1 cellular context compared by ENCODE assay signal in the genomic region with DNA sequence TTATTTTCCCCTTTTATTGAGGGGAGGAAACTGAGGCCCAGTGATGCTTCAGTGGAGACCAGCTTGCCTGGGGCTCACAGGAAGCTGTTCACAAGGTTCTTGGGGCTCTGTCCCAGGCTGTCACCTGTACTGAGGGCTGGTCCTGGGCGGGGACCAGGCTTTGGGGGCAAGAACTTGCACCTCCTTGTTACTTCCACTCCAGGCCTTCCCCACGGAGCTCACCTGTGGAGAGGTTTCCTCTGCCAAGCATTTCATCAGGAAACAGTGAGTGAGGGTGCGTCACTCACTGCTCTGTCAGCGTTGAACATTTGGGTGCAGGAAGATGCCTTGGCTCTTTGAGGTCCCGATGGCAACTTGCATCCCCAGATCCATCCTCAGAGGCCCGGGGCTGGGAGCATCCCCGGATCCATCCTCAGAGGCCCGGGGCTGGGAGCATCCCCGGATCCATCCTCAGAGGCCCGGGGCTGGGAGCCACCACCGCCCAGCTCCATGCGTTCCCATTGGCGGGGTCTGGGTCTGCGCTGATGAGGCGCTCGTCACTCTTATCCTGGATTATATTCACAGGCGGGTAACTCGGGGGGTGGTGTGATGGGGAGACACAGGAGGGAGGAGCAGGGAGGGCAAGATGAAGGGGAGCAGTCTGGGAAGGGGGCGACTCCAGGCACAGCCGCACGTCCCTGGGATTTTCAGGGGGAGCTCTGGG.
TF ChIP-seq lines count a peak whose summit lies in the region.

No MANE protein-coding gene starts in this region.

TF ChIP-seq in IMR-90, 13 proteins besides CTCF, POLR2A, EP300 and RAD21:
- no peak for TF ChIP-seq NFE2L2 (IDR thresholded peaks at IDR 0.05; ENCODE audit: low read depth, low read length)
- no peak for TF ChIP-seq RCOR1 (IDR thresholded peaks at IDR 0.05; ENCODE audit: insufficient replicate concordance, low read length)
- TF ChIP-seq, protein P1, sequence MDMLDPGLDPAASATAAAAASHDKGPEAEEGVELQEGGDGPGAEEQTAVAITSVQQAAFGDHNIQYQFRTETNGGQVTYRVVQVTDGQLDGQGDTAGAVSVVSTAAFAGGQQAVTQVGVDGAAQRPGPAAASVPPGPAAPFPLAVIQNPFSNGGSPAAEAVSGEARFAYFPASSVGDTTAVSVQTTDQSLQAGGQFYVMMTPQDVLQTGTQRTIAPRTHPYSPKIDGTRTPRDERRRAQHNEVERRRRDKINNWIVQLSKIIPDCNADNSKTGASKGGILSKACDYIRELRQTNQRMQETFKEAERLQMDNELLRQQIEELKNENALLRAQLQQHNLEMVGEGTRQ (IDR thresholded peaks at IDR 0.05; ENCODE audit: low read depth, low read length), result no peak
- no peak for TF ChIP-seq MXI1 (IDR thresholded peaks at IDR 0.05; ENCODE audit: borderline replicate concordance, low read depth, low read length)
- TF ChIP-seq CEBPB (IDR thresholded peaks at IDR 0.05; ENCODE audit: low read depth, low read length), result no peak
- TF ChIP-seq MAFK (IDR thresholded peaks at IDR 0.05; ENCODE audit: low read depth, low read length), result no peak
- no peak for TF ChIP-seq CHD1 (IDR thresholded peaks at IDR 0.05; ENCODE audit: low read depth, low read length)
- TF ChIP-seq BHLHE40 (IDR thresholded peaks at IDR 0.05; ENCODE audit: low read depth, low read length), result no peak
- no peak for TF ChIP-seq FOS (IDR thresholded peaks at IDR 0.05; ENCODE audit: low read depth, low read length)
- TF ChIP-seq, protein P2, sequence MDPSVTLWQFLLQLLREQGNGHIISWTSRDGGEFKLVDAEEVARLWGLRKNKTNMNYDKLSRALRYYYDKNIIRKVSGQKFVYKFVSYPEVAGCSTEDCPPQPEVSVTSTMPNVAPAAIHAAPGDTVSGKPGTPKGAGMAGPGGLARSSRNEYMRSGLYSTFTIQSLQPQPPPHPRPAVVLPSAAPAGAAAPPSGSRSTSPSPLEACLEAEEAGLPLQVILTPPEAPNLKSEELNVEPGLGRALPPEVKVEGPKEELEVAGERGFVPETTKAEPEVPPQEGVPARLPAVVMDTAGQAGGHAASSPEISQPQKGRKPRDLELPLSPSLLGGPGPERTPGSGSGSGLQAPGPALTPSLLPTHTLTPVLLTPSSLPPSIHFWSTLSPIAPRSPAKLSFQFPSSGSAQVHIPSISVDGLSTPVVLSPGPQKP (IDR thresholded peaks at IDR 0.05; ENCODE audit: borderline replicate concordance, low read depth, low read length), result no peak
- TF ChIP-seq RFX5 (IDR thresholded peaks at IDR 0.05; ENCODE audit: low read depth, low read length), result no peak
- no peak for TF ChIP-seq SMC3 (IDR thresholded peaks at IDR 0.05; ENCODE audit: low read depth, low read length)
- TF ChIP-seq MAZ (IDR thresholded peaks at IDR 0.05; ENCODE audit: borderline replicate concordance, low read depth, low read length), result no peak
